ENCODE assay signal across 21 cellular contexts in the genomic region with DNA sequence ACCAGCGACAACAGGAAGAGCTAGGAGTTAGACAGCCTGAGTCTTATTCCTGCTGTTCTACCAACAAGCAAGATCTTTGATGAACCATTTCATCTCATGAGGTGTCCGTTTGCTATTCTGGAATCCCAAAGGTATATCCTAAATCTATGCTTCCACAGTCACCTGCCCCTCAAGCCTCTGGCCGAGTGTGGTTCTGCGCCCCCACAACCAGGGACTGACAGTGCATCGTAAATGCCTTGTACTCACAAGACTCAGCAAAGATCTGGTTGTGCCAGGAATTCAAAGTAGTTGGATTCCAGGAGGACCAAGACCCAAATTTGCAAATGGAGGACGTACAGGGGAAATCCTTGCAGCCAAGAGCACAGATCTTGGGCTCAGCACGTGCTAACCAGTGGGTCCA.
"Had no signal": no experiment of that assay in that cellular context is flagged by ENCODE, and none has a peak within 500 bp of the region (broad histone marks: within the 10 kb centered on the region; RNA-seq: fewer than 3 reads in every experiment).

No MANE protein-coding gene starts in this region.

- H3K27me3 ChIP-seq: SJSA1 had no signal

- H3K4me1 ChIP-seq: SJSA1 had no signal

- DNase-seq: IMR-90, Karpas-422, KG1, MG63, NCI-H1092 treated with DMSO at 0.1 percent for 48 hours, NCI-H1436, NCI-H187, NCI-H2081 treated with DMSO at 0.1 percent for 48 hours, NCI-H226, NCI-H446, NCI-H510A, NCI-H524 treated with DMSO at 0.1 percent for 48 hours, NCI-H774, Right ventricle myocardium superior, RPMI8226, SIG-M5, SW 1271 had no signal

- H3K4me3 ChIP-seq: MG63, SJSA1, SK-N-MC had no signal

- H3K27ac ChIP-seq: SJSA1, SK-N-MC had no signal

- ATAC-seq: HepG2 had no signal

- H3K36me3 ChIP-seq: MG63, SJSA1 had no signal

- H3K9me3 ChIP-seq: MG63, SJSA1 had no signal

- FAIRE-seq: HepG2, RCC 7860 had no signal
